ENCODE assay signal across 28 cellular contexts in the genomic region with DNA sequence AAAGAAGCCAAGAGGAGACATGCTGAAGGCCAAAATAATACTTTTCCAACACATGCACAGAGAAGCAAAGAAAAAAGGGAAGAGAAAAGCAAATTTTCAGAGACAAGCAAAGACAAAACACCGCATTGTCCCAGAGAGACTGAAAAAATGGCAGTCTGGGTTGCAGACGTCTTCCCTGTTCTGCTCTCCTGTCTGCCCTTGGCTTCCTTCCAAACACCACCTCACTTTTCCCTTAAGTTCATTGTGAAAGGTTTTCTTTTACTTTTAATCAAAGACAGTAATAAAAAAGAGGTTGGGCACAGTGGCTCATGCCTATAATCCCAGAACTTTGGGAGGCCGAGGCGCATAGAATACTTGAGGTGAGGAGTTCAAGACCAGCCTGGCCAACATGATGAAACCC.
DNase-seq lines count a peak whose midpoint lies in the region; ATAC-seq and TF ChIP-seq lines count a peak whose summit lies in the region.
"Had no signal": no experiment of that assay in that cellular context is flagged by ENCODE, and none has a peak within 500 bp of the region (broad histone marks: within the 10 kb centered on the region; RNA-seq: fewer than 3 reads in every experiment).

No MANE protein-coding gene starts in this region.

- DNase-seq in adipocyte (ENCODE audit: low read depth), result no peak
- peak; percentile 29 for DNase-seq in astrocyte of the spinal cord (ENCODE audit: low read depth, low spot score)
- DNase-seq in fibroblast of mammary gland (ENCODE audit: low read depth), result peak; percentile 18
- DNase-seq in NOMO-1 treated with dmso at 0.1 percent for 144 hours (lab: John Stamatoyannopoulos, UW; ENCODE audit: unreplicated experiment), result no peak
- no peak for DNase-seq in NCI-H1092 treated with DMSO at 0.1 percent for 48 hours (lab: John Stamatoyannopoulos, UW)
- DNase-seq: AML-193; C1 segment of cervical spinal cord; Caco-2; CD8-positive, alpha-beta T cell; GOT3; HCEC 1CT; IMR-90; KG1; NCI-H1105; NCI-H1436 treated with DMSO at 0.1 percent for 48 hours; NCI-H187 treated with DMSO at 0.1 percent for 48 hours; NCI-H2107; NCI-H446 treated with DMSO at 0.1 percent for 48 hours; NCI-H526; NCI-H82; NK-92 treated with Interleukin-12 subunit alpha and Interleukin-12 subunit beta, amount 100 ng/mL, for 24 hours; PC-9; SJCRH30 had no signal

- in situ Hi-C loops in astrocyte of the spinal cord (cut with HindIII; ENCODE audit: low sequenced_read_pairs), result no loop called here

- ATAC-seq in GM21717 (IDR thresholded peaks at IDR 0.05; ENCODE audit: unreplicated experiment), result no peak
- ATAC-seq: A549; CD8-positive, alpha-beta T cell; Right ventricle myocardium inferior; SK-N-SH treated with all-trans-retinoic acid at 6 μM for 48 hours had no signal

- peak overlapping the region; percentile 59 for H3K9ac ChIP-seq in adipocyte (ENCODE audit: low read length)
- H3K9ac ChIP-seq in subcutaneous abdominal adipose tissue (ENCODE audit: low read length in 5 of 5), result no peak overlapping the region

- peak overlapping the region; percentile 97 for H3K27ac ChIP-seq in subcutaneous abdominal adipose tissue (ENCODE audit: low read depth, low read length)
- H3K27ac ChIP-seq: A549, PC-9, SJCRH30 had no signal

- H3K27me3 ChIP-seq in adipocyte (replicated peaks; ENCODE audit: control insufficient read depth, insufficient read depth, low read length), result no peaks in the 10 kb centered on the region
- no peaks in the 10 kb centered on the region for H3K27me3 ChIP-seq in subcutaneous abdominal adipose tissue (ENCODE audit: control insufficient read depth in 5 of 5, insufficient read depth in 4 of 5, low read length in 5 of 5)
- H3K27me3 ChIP-seq: SJCRH30 had no signal

- no peak for TF ChIP-seq CTCF in astrocyte of the spinal cord (IDR thresholded peaks at IDR 0.05; ENCODE audit: low read depth, low read length)
- no peak for TF ChIP-seq CTCF in fibroblast of mammary gland (conservative IDR thresholded peaks at IDR 0.05; ENCODE audit: control insufficient read depth, insufficient read depth, low read depth, low read length)

- H3K36me3 ChIP-seq in adipocyte (ENCODE audit: control insufficient read depth, insufficient read depth, low read length, severe bottlenecking) (no peaks in the 10 kb centered on the region), subcutaneous abdominal adipose tissue (ENCODE audit: control insufficient read depth in 5 of 5, insufficient read depth in 5 of 5, low read length in 5 of 5) (no peaks in the 10 kb centered on the region)
- H3K36me3 ChIP-seq: SJCRH30 had no signal

- H3K4me3 ChIP-seq in adipocyte (ENCODE audit: low read length) (no peak overlapping the region), astrocyte of the spinal cord (ENCODE audit: low read depth, low read length) (no peak overlapping the region), fibroblast of mammary gland (ENCODE audit: control insufficient read depth, low read depth, low read length) (no peak overlapping the region), subcutaneous abdominal adipose tissue (ENCODE audit: low read depth in 1 of 5, low read length in 5 of 5) (no peak overlapping the region)
- H3K4me3 ChIP-seq: A549, PC-9, SJCRH30 had no signal

- H3K4me1 ChIP-seq in adipocyte (ENCODE audit: control insufficient read depth, insufficient read depth, low read length) (peaks cover 29% of the 10 kb centered on the region), subcutaneous abdominal adipose tissue (ENCODE audit: control insufficient read depth in 5 of 5, insufficient read depth in 5 of 5, low read length in 5 of 5) (peaks cover 2 to 54% (median 22%) of the 10 kb centered on the region in 5 donors)
- H3K4me1 ChIP-seq: A549, Caco-2, SJCRH30 had no signal

- H3K9me3 ChIP-seq in adipocyte (ENCODE audit: control insufficient read depth, low read length), result no peaks in the 10 kb centered on the region
- no peaks in the 10 kb centered on the region for H3K9me3 ChIP-seq in subcutaneous abdominal adipose tissue (ENCODE audit: control insufficient read depth in 5 of 5, low read length in 5 of 5)
- H3K9me3 ChIP-seq: A549, Caco-2, SJCRH30 had no signal

Comparison
In these comparisons a context has a peak if more than half of its experiments do, and no peak if none do; other contexts are left out.
1. DNase-seq: peak in astrocyte of the spinal cord (single experiment) and fibroblast of mammary gland (single experiment); none in adipocyte (single experiment), NOMO-1 treated with dmso at 0.1 percent for 144 hours (single experiment) and NCI-H1092 treated with DMSO at 0.1 percent for 48 hours (single experiment).